Comparison of ENCODE assay signal across 13 cellular contexts in genomic region chr19:30148039-30148438, GRCh38.
"Had no signal": no experiment of that assay in that cellular context is flagged by ENCODE, and none has a peak within 500 bp of the region (broad histone marks: within the 10 kb centered on the region; RNA-seq: fewer than 3 reads in every experiment).

No MANE protein-coding gene starts in this region.

- H3K27ac ChIP-seq: body of pancreas, hepatocyte, upper lobe of left lung had no signal

- ATAC-seq: activated CD4-positive, CD25-positive, alpha-beta regulatory T cell treated with anti-CD3 and anti-CD28 coated beads, Interleukin-2, amount 50 U/mL, for 24 hours; activated CD8-positive, alpha-beta memory T cell treated with anti-CD3 and anti-CD28 coated beads, Interleukin-2, amount 10 ng/mL, durations not matched to agents 7 days and 5 days; activated naive CD4-positive, alpha-beta T cell treated with anti-CD3 and anti-CD28 coated beads, Interleukin-2, amount 50 U/mL, for 72 hours; body of pancreas had no signal

- H2AFZ ChIP-seq: hepatocyte had no signal

- H3K4me3 ChIP-seq: body of pancreas, hepatocyte, upper lobe of left lung had no signal

- H3K9me3 ChIP-seq: body of pancreas, upper lobe of left lung had no signal

- H3K36me3 ChIP-seq: upper lobe of left lung had no signal

- DNase-seq: activated CD8-positive, alpha-beta memory T cell treated with anti-CD3 and anti-CD28 coated beads, Interleukin-2, amount 10 ng/mL, durations not matched to agents 7 days and 5 days; activated T-cell treated with anti-CD3 and anti-CD28 coated beads, Interleukin-2, amount 50 U/mL, for 24 hours; amniotic stem cell; body of pancreas; dermis blood vessel endothelial cell; endodermal cell; kidney; stimulated activated CD4-positive, alpha-beta T cell treated with anti-CD3 and anti-CD28 coated beads, Interleukin-4, amount 100 ng/mL, for 1 hour; stimulated activated CD8-positive, alpha-beta memory T cell treated with anti-CD3 and anti-CD28 coated beads, Interleukin-4, amount 100 ng/mL, for 48 hours; upper lobe of left lung had no signal

- H3K4me1 ChIP-seq: body of pancreas, upper lobe of left lung had no signal

- H3K4me2 ChIP-seq: hepatocyte had no signal

- H3K27me3 ChIP-seq: body of pancreas, hepatocyte had no signal
